Comparison of ENCODE assay signal across 8 cellular contexts in the genomic region with DNA sequence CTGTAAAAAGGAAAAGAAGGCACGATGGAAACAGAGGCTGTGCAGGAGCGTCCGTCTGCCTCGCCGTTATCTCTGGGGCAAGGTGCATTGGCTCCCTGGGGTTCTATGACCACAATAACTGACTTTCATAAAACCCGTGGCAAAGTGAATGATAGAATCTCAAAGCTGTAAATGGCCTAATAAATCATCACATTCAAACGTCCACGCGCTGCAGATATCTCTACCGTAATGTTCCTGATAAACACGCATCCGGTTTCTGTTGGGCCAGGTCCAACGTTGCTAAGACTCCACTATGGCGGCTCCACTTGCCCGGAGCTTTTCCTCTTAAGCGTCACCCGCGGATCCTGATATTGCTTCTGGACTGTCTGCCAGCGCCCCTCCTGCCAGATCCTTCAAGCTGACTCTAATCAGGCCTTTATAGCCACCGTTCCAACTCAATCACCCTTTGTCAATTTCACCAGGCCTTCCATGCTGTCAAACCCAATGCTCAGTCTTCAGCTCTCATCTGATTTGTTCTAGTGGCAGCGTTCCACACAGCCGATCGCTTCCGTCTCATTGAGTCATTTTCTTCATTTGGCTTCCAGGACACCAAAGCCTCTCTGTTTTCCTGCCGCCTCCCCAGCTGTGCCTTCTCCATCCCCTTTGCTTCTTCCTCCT.
A peak's percentile ranks its signal among the peaks of the same experiment; 100 is the strongest.
DNase-seq lines count a peak whose midpoint lies in the region; ATAC-seq, FAIRE-seq and TF ChIP-seq lines count a peak whose summit lies in the region.

No MANE protein-coding gene starts in this region.

- H3K4me2 ChIP-seq in H1 (ENCODE audit: insufficient read depth in 1 of 2, low read depth in 2 of 2, low read length in 2 of 2): no peak overlapping the region

- H3K9me3 ChIP-seq in H1 (ENCODE audit: insufficient read depth in 2 of 2, low read depth in 1 of 2, low read length in 1 of 2) (peaks cover 19 to 63% of the 10 kb centered on the region in 2 experiments), skeletal muscle tissue (ENCODE audit: control insufficient read depth in 3 of 3, low read length in 3 of 3) (peaks cover 0 to 6% (median 2%) of the 10 kb centered on the region in 3 donors)

- TF ChIP-seq POLR2A in H1 (IDR thresholded peaks at IDR 0.05; ENCODE audit: control extremely low read depth in 1 of 2, low read depth in 2 of 2, low read length in 2 of 2): no peak

- TF ChIP-seq RAD21 in H1 (IDR thresholded peaks at IDR 0.05 in 1 of 2, conservative IDR thresholded peaks at IDR 0.05 in 1 of 2; ENCODE audit: low read depth in 2 of 2, low read length in 2 of 2): no peak

- no peak overlapping the region for H3K18ac ChIP-seq in H1 (ENCODE audit: extremely low read depth, low read length)

- ATAC-seq in HG03196 (IDR thresholded peaks at IDR 0.05; ENCODE audit: unreplicated experiment) (no peak), HG03378 (IDR thresholded peaks at IDR 0.05; ENCODE audit: unreplicated experiment) (no peak)

- no peak overlapping the region for H2BK15ac ChIP-seq in H1 (ENCODE audit: low read length)

- no peak for TF ChIP-seq EP300 in H1 (IDR thresholded peaks at IDR 0.05; ENCODE audit: borderline replicate concordance in 1 of 2, low read depth in 2 of 2, low read length in 2 of 2)

- H2BK5ac ChIP-seq in H1 (ENCODE audit: low read depth, low read length): no peak overlapping the region

- WGBS in H1 (ENCODE audit: extremely low coverage in 1 of 2, insufficient coverage in 1 of 2, insufficient read length in 1 of 2, insufficient replicate concordance in 2 of 2, low coverage in 1 of 2, low lambda C conversion rate in 2 of 2, missing lambda C conversion rate in 1 of 2), 2 experiments: 89% methylated on average over 25 of the region's 25 CpGs; no CpG with 5 or more reads in 1 of the 2 experiments

- H3K23ac ChIP-seq in H1 (ENCODE audit: insufficient read length): no peak overlapping the region

- no peak overlapping the region for H2BK120ac ChIP-seq in H1 (replicated peaks; ENCODE audit: low read depth, low read length)

- H3K27me3 ChIP-seq in H1 (replicated peaks in 1 of 4; ENCODE audit: control insufficient read depth in 3 of 4, extremely low read depth in 1 of 4, insufficient read depth in 3 of 4, low read length in 3 of 4): no peaks in the 10 kb centered on the region
- H3K27me3 ChIP-seq in skeletal muscle tissue (ENCODE audit: control insufficient read depth in 3 of 3, insufficient read depth in 3 of 3, low read length in 3 of 3): no peaks in the 10 kb centered on the region

- no peak overlapping the region for H3K27ac ChIP-seq in H1 (ENCODE audit: low read depth, low read length)
- no peak overlapping the region for H3K27ac ChIP-seq in skeletal muscle tissue (ENCODE audit: low read depth, low read length)

- H3K23me2 ChIP-seq in H1 (ENCODE audit: low read depth, low read length): no peaks in the 10 kb centered on the region

- no peak overlapping the region for H2AFZ ChIP-seq in H1 (ENCODE audit: low read length)

- H3K36me3 ChIP-seq in H1 (ENCODE audit: control insufficient read depth in 2 of 4, insufficient read depth in 4 of 4, low read length in 3 of 4): no peaks in the 10 kb centered on the region
- H3K36me3 ChIP-seq in skeletal muscle tissue (ENCODE audit: control insufficient read depth in 3 of 3, insufficient read depth in 3 of 3, low read length in 3 of 3): no peaks in the 10 kb centered on the region

- no peak overlapping the region for H4K5ac ChIP-seq in H1 (ENCODE audit: insufficient read length, low read depth, low read length)

- H3K4ac ChIP-seq in H1 (replicated peaks; ENCODE audit: insufficient read length, low read depth, low read length): no peak overlapping the region

- no peaks in the 10 kb centered on the region for H3K79me1 ChIP-seq in H1 (ENCODE audit: low read depth, low read length)

- no peak overlapping the region for H3K56ac ChIP-seq in H1 (replicated peaks; ENCODE audit: insufficient read length, low read depth, low read length)

- peak; percentile 14 for DNase-seq in NCI-H82 (lab: John Stamatoyannopoulos, UW)
- no peak for DNase-seq in NCI-H82 treated with DMSO at 0.1 percent for 48 hours (lab: John Stamatoyannopoulos, UW; ENCODE audit: unreplicated experiment)
- peak; percentile 59 for DNase-seq in NCI-H2196 (lab: John Stamatoyannopoulos, UW; ENCODE audit: unreplicated experiment)
- DNase-seq in H1 (ENCODE audit: low read depth in 1 of 2, low spot score in 2 of 2): no peak
- DNase-seq in dedifferentiated amniotic fluid mesenchymal stem cell (ENCODE audit: extremely low spot score): no peak

- H3K14ac ChIP-seq in H1 (ENCODE audit: insufficient read length): no peak overlapping the region

- no peak overlapping the region for H4K8ac ChIP-seq in H1 (ENCODE audit: extremely low read depth, insufficient read depth, low read length)

- no peak for FAIRE-seq in H1 (lab: Jason Lieb, UNC)

- TF ChIP-seq CTCF in H1 (IDR thresholded peaks at IDR 0.05; ENCODE audit: control extremely low read depth in 1 of 3, insufficient read depth in 1 of 3, low read depth in 1 of 3, low read length in 3 of 3): no peak

- H3K79me2 ChIP-seq in H1 (ENCODE audit: control insufficient read depth in 1 of 2, insufficient read depth in 2 of 2, low read length in 2 of 2): no peaks in the 10 kb centered on the region

- no peak overlapping the region for H2AK5ac ChIP-seq in H1 (ENCODE audit: low read depth, low read length)

- H3K4me3 ChIP-seq in H1 (ENCODE audit: extremely low read depth in 1 of 4, insufficient read depth in 2 of 4, low read depth in 3 of 4, low read length in 4 of 4) (no peak overlapping the region), skeletal muscle tissue (ENCODE audit: low read length in 3 of 3) (peak overlapping the region in 2 of 3 donors; percentile 7 to 29)

- no peak overlapping the region for H4K91ac ChIP-seq in H1 (replicated peaks; ENCODE audit: insufficient read length, low read length)

- H3K9ac ChIP-seq in H1 (replicated peaks in 1 of 4; ENCODE audit: extremely low read depth in 1 of 4, low read depth in 3 of 4, low read length in 3 of 4): no peak overlapping the region
- H3K9ac ChIP-seq in skeletal muscle tissue (ENCODE audit: low read depth in 1 of 3, low read length in 3 of 3): no peak overlapping the region

- CTCF ChIA-PET in H1 (lab: Charles Lee; ENCODE audit: partially characterized antibody): interaction anchor here (0.6 to 1.5 kb wide), 2 partner anchors 190 to 283 kb away, joined by 3 read pairs; no protein-coding TSS in a partner anchor

- no peak overlapping the region for H2BK20ac ChIP-seq in H1 (ENCODE audit: low read length)

- POLR2A ChIA-PET in H1 (lab: Charles Lee; ENCODE audit: partially characterized antibody): no interaction called here

- H4K20me1 ChIP-seq in H1 (replicated peaks in 1 of 2; ENCODE audit: control insufficient read depth in 1 of 2, insufficient read depth in 2 of 2, low read length in 2 of 2): no peaks in the 10 kb centered on the region

- H2BK12ac ChIP-seq in H1 (ENCODE audit: low read depth, low read length): no peak overlapping the region

- H3K4me1 ChIP-seq in H1 (replicated peaks in 1 of 4; ENCODE audit: control insufficient read depth in 3 of 4, insufficient read depth in 4 of 4, low read length in 3 of 4) (no peaks in the 10 kb centered on the region), skeletal muscle tissue (ENCODE audit: control insufficient read depth in 3 of 3, insufficient read depth in 3 of 3, low read length in 3 of 3) (no peaks in the 10 kb centered on the region)

Comparison
In these comparisons a context has a peak if more than half of its experiments do, and no peak if none do; other contexts are left out.
1. DNase-seq: peak in NCI-H82 (single experiment) and NCI-H2196 (single experiment); none in NCI-H82 treated with DMSO at 0.1 percent for 48 hours (single experiment), H1 (0 of 2) and dedifferentiated amniotic fluid mesenchymal stem cell (single experiment).
2. H3K4me3 ChIP-seq: peak in skeletal muscle tissue (2 of 3); none in H1 (0 of 4).